In the genomic region with DNA sequence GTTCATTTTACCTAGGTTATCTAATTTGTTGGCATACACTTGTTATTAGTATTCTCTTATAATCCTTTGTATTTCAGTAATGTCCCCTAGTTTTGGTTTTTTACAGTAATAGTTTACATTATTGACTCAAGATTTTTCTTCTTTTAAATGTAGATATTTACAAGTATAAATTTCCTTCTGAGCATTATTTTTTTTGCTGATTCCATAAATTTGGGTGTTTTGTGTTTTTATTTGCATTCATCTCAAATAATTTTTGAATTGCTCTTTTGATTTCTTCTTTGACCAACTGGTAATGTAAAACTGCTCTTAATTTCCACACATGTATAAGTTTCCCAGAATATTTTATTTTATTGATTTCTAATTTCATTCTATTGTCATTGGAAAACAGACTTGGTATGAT, we compare ENCODE assay signal across 24 cellular contexts.
DNase-seq lines count a peak whose midpoint lies in the region; ATAC-seq, FAIRE-seq and TF ChIP-seq lines count a peak whose summit lies in the region.
"Had no signal": no experiment of that assay in that cellular context is flagged by ENCODE, and none has a peak within 500 bp of the region (broad histone marks: within the 10 kb centered on the region; RNA-seq: fewer than 3 reads in every experiment).

No MANE protein-coding gene starts in this region.

- H4K20me1 ChIP-seq in K562 (replicated peaks; ENCODE audit: control insufficient read depth, insufficient read depth, low read length): no peaks in the 10 kb centered on the region
- H4K20me1 ChIP-seq: BLaER1 had no signal

- CTCF ChIA-PET in A549 (lab: Yijun Ruan, JAX) (interaction anchor here (0.6 kb wide), 1 partner anchor 26 kb away, joined by 3 read pairs; no protein-coding TSS in a partner anchor), K562 (lab: Yijun Ruan, JAX; ENCODE audit: low intra/inter-chr PET ratio) (no interaction called here)

- no peak overlapping the region for H3K9ac ChIP-seq in K562 (ENCODE audit: insufficient read depth in 1 of 2, low read depth in 2 of 2, low read length in 2 of 2)
- H3K9ac ChIP-seq: BLaER1 had no signal

- intact Hi-C loops in K562 (cut with micrococcal nuclease): no loop called here

- H3K79me2 ChIP-seq in K562 (ENCODE audit: control insufficient read depth, insufficient read depth, low read length): no peaks in the 10 kb centered on the region

- no peak for FAIRE-seq in A549 (lab: Jason Lieb, UNC)
- FAIRE-seq in K562 (lab: Jason Lieb, UNC): no peak
- FAIRE-seq in frontal cortex (lab: Jason Lieb, UNC): peak; percentile 31
- FAIRE-seq: GM12878, GM12892, GM18507 had no signal

- H3K9me3 ChIP-seq in A549: no peaks in the 10 kb centered on the region
- H3K9me3 ChIP-seq in K562 (replicated peaks; ENCODE audit: control insufficient read depth, insufficient read depth, low read depth, low read length): no peaks in the 10 kb centered on the region
- H3K9me3 ChIP-seq: BE2C had no signal

- TF ChIP-seq CTCF in A549 (IDR thresholded peaks at IDR 0.05) (no peak), K562 (IDR thresholded peaks at IDR 0.05 in 2 of 3, conservative IDR thresholded peaks at IDR 0.05 in 1 of 3; ENCODE audit: insufficient read depth in 2 of 3, low read depth in 1 of 3, low read length in 3 of 3) (no peak)

- no peaks in the 10 kb centered on the region for H3K9me1 ChIP-seq in K562 (ENCODE audit: control insufficient read depth, insufficient read depth, low read length)

- no peak for TF ChIP-seq EP300 in A549 (IDR thresholded peaks at IDR 0.05)
- no peak for TF ChIP-seq EP300 in K562 (IDR thresholded peaks at IDR 0.05; ENCODE audit: low read length)

- in situ Hi-C loops in K562 (cut with MboI): no loop called here

- POLR2A ChIA-PET in A549 (lab: Yijun Ruan, JAX): no interaction called here
- POLR2A ChIA-PET in K562 (lab: Yijun Ruan, JAX): no interaction called here

- TF ChIP-seq POLR2A in A549 (IDR thresholded peaks at IDR 0.05; ENCODE audit: low read length): no peak
- TF ChIP-seq POLR2A in K562 (conservative IDR thresholded peaks at IDR 0.05): no peak

- H3K27ac ChIP-seq in A549 (no peak overlapping the region), K562 (ENCODE audit: extremely low read depth, low read depth, low read length) (no peak overlapping the region)
- H3K27ac ChIP-seq: 22Rv1, BLaER1 had no signal

- H3K4me3 ChIP-seq in A549 (no peak overlapping the region), K562 (no peak overlapping the region)
- H3K4me3 ChIP-seq: BLaER1, GM12878 had no signal

- BruUV-seq in K562 (replicated peaks; lab: Mats Ljungman, UMichigan): no TSS peak

- no peak overlapping the region for H2AFZ ChIP-seq in K562 (ENCODE audit: low read depth, low read length)

- ATAC-seq in A549 (no peak), K562 (no peak)
- ATAC-seq: GM12878 had no signal

- DNase-seq in A549 (ENCODE audit: low read depth in 1 of 2, low spot score in 1 of 2): no peak
- DNase-seq in K562 (ENCODE audit: extremely low read depth in 1 of 4, low spot score in 3 of 4): no peak
- no peak for DNase-seq in frontal cortex (ENCODE audit: low spot score in 2 of 2)
- DNase-seq in NK-92 (lab: John Stamatoyannopoulos, UW; ENCODE audit: unreplicated experiment): no peak
- DNase-seq in NCI-H69 (lab: John Stamatoyannopoulos, UW): no peak
- DNase-seq: ACHN; BE2C; C1 segment of cervical spinal cord; CD4-positive, alpha-beta memory T cell; CD4-positive, CD25-positive, alpha-beta regulatory T cell; CD8-positive, alpha-beta memory T cell; COR-L47; DMS 273 treated with DMSO at 0.1 percent for 48 hours; DMS153; DMS53; DMS79; DND-41; EL; GDM1 had no signal

- H3K4me2 ChIP-seq in A549 (no peak overlapping the region), K562 (ENCODE audit: insufficient read depth, low read length) (no peak overlapping the region)
- H3K4me2 ChIP-seq: BLaER1 had no signal

- no peaks in the 10 kb centered on the region for H3K36me3 ChIP-seq in K562 (ENCODE audit: control insufficient read depth, insufficient read depth, low read length)
- H3K36me3 ChIP-seq: BE2C, BLaER1 had no signal

- no peaks in the 10 kb centered on the region for H3K4me1 ChIP-seq in A549
- no peaks in the 10 kb centered on the region for H3K4me1 ChIP-seq in K562 (replicated peaks in 1 of 2; ENCODE audit: control insufficient read depth in 2 of 2, insufficient read depth in 2 of 2, low read length in 2 of 2)
- H3K4me1 ChIP-seq: BE2C had no signal

- TF ChIP-seq RAD21 in A549 (conservative IDR thresholded peaks at IDR 0.05 in 1 of 2, IDR thresholded peaks at IDR 0.05 in 1 of 2) (no peak), K562 (CRISPR knock-in tag; conservative IDR thresholded peaks at IDR 0.05 in 1 of 2, IDR thresholded peaks at IDR 0.05 in 1 of 2) (no peak)

- no peaks in the 10 kb centered on the region for H3K27me3 ChIP-seq in K562 (ENCODE audit: control insufficient read depth in 2 of 2, insufficient read depth in 2 of 2, low read length in 2 of 2)
- H3K27me3 ChIP-seq: BE2C, BLaER1 had no signal

TF ChIP-seq in A549, 52 proteins besides CTCF, POLR2A, EP300 and RAD21:
- TF ChIP-seq FOSB (CRISPR knock-in tag; IDR thresholded peaks at IDR 0.05) (no peak), MAFK (IDR thresholded peaks at IDR 0.05; ENCODE audit: partially characterized antibody) (peak; percentile 20)

TF ChIP-seq in K562, 482 proteins besides CTCF, POLR2A, EP300 and RAD21:
- TF ChIP-seq NR3C1 (CRISPR knock-in tag; IDR thresholded peaks at IDR 0.05) (no peak), ZNF316 (IDR thresholded peaks at IDR 0.05) (peak; percentile 73), PRPF4 (IDR thresholded peaks at IDR 0.05; ENCODE audit: insufficient read depth, low read depth, low read length, poor library complexity, severe bottlenecking) (no peak), SRSF1 (IDR thresholded peaks at IDR 0.05; ENCODE audit: low read depth, low read length) (no peak), ZNF76 (CRISPR knock-in tag; IDR thresholded peaks at IDR 0.05; ENCODE audit: borderline replicate concordance) (no peak), ARNT (IDR thresholded peaks at IDR 0.05) (no peak), STAT5B (CRISPR knock-in tag; IDR thresholded peaks at IDR 0.05) (no peak), EWSR1 (IDR thresholded peaks at IDR 0.05; ENCODE audit: borderline replicate concordance, low read depth, partially characterized antibody) (no peak)
- TF ChIP-seq, protein P1, sequence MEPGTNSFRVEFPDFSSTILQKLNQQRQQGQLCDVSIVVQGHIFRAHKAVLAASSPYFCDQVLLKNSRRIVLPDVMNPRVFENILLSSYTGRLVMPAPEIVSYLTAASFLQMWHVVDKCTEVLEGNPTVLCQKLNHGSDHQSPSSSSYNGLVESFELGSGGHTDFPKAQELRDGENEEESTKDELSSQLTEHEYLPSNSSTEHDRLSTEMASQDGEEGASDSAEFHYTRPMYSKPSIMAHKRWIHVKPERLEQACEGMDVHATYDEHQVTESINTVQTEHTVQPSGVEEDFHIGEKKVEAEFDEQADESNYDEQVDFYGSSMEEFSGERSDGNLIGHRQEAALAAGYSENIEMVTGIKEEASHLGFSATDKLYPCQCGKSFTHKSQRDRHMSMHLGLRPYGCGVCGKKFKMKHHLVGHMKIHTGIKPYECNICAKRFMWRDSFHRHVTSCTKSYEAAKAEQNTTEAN (CRISPR knock-in tag; IDR thresholded peaks at IDR 0.05): no peak

Comparison
In these comparisons a context has a peak if more than half of its experiments do, and no peak if none do; other contexts are left out.
1. Of the 35 proteins assayed by ChIP-seq in both K562 and A549: peak only in K562: none; only in A549: MAFK; in both: none; in neither: 34.